In genomic region chr18:13220326-13220991, GRCh38 we compare ENCODE assay signal across 13 cellular contexts. TPM values are rescaled to one million over a fixed set of nuclear protein-coding genes. Genes with fewer than 3 reads are reported as not detected.
A peak's percentile ranks its signal among the peaks of the same experiment; 100 is the strongest.
DNase-seq lines count a peak whose midpoint lies in the region; ATAC-seq and TF ChIP-seq lines count a peak whose summit lies in the region.
"Had no signal": no experiment of that assay in that cellular context is flagged by ENCODE, and none has a peak within 500 bp of the region (broad histone marks: within the 10 kb centered on the region; RNA-seq: fewer than 3 reads in every experiment).

No MANE protein-coding gene starts in this region.

- H3K27me3 ChIP-seq in ascending aorta = no peaks in the 10 kb centered on the region
- no peaks in the 10 kb centered on the region for H3K27me3 ChIP-seq in transverse colon

- in situ Hi-C loops in transverse colon (cut with MboI; ENCODE audit: low pct_ligation_motif_present in 1 of 4, low pct_unique_long_range_greater_than_20kb in 1 of 4, low sequenced_read_pairs in 3 of 4) = loop anchor here in 3 of 4 donors (25.0 kb wide), 2 partner anchors 317 to 417 kb away; no protein-coding TSS in a partner anchor

- no peak overlapping the region for H3K27ac Mint-ChIP-seq in activated T-cell treated with anti-CD3 and anti-CD28 coated beads, Interleukin-2, amount 50 U/mL, for 72 hours
- H3K27ac Mint-ChIP-seq in mesothelial cell of epicardium = peak overlapping the region; percentile 94
- H3K27ac Mint-ChIP-seq: H9 had no signal

- WGBS in transverse colon (ENCODE audit: low coverage in 1 of 2), 2 donors = 10 to 30% methylated on average over 2 to 10 of the region's 10 CpGs

- H3K36me3 Mint-ChIP-seq in activated T-cell treated with anti-CD3 and anti-CD28 coated beads, Interleukin-2, amount 50 U/mL, for 72 hours (ENCODE audit: insufficient read depth in 2 of 2) = peaks cover 1 to 10% of the 10 kb centered on the region in 2 donors
- H3K36me3 Mint-ChIP-seq in mesothelial cell of epicardium = peaks cover 2% of the 10 kb centered on the region

- H3K27me3 Mint-ChIP-seq in activated T-cell treated with anti-CD3 and anti-CD28 coated beads, Interleukin-2, amount 50 U/mL, for 72 hours (ENCODE audit: low read depth) = peaks cover 24% of the 10 kb centered on the region
- H3K27me3 Mint-ChIP-seq in mesothelial cell of epicardium (ENCODE audit: low read depth) = peaks cover 17% of the 10 kb centered on the region

- H3K4me1 ChIP-seq in ascending aorta (peaks cover 13 to 34% of the 10 kb centered on the region in 2 donors), transverse colon (peaks cover 44 to 77% (median 61%) of the 10 kb centered on the region in 4 donors)

- intact Hi-C loops in ascending aorta (cut with DNase I) = no loop called here
- intact Hi-C loops in transverse colon (cut with DNase I; ENCODE audit: low total_unique reads) = loop anchor here (5.0 kb wide), 2 partner anchors 47 to 157 kb away; no protein-coding TSS in a partner anchor

- TF ChIP-seq CTCF in ascending aorta (IDR thresholded peaks at IDR 0.05) (no peak), mesothelial cell of epicardium (IDR thresholded peaks at IDR 0.05; ENCODE audit: unreplicated experiment) (no peak), transverse colon (IDR thresholded peaks at IDR 0.05) (no peak)

- TF ChIP-seq POLR2A in transverse colon (IDR thresholded peaks at IDR 0.05) = peak; percentile 25

- ATAC-seq in activated T-cell treated with anti-CD3 and anti-CD28 coated beads, Interleukin-2, amount 50 U/mL, for 72 hours (replicated peaks in 1 of 2) = no peak
- ATAC-seq in GM21723 (IDR thresholded peaks at IDR 0.05; ENCODE audit: unreplicated experiment) (no peak), HG03139 (IDR thresholded peaks at IDR 0.05; ENCODE audit: unreplicated experiment) (no peak)

- H3K4me3 ChIP-seq in ascending aorta (peak overlapping the region; percentile 68 to 91), transverse colon (peak overlapping the region in 2 of 4 donors; percentile 10 to 83)

- DNase-seq in activated T-cell treated with anti-CD3 and anti-CD28 coated beads, Interleukin-2, amount 50 U/mL, for 72 hours = no peak
- DNase-seq in activated T-cell treated with anti-CD3 and anti-CD28 coated beads, Interleukin-2, amount 50 U/mL, for 1 hour = no peak
- no peak for DNase-seq in ascending aorta (ENCODE audit: low spot score in 2 of 2)
- DNase-seq in mesothelial cell of epicardium (ENCODE audit: low spot score in 2 of 2, unreplicated experiment in 2 of 2) = peak in 1 of 2 experiments; percentile 36
- peak; percentile 55 for DNase-seq in transverse colon
- no peak for DNase-seq in SW480 (ENCODE audit: low spot score)
- DNase-seq: H9, NCI-H2171 treated with DMSO at 0.1 percent for 48 hours, T-helper 9 cell had no signal

- no peaks in the 10 kb centered on the region for H3K9me3 ChIP-seq in ascending aorta
- H3K9me3 ChIP-seq in transverse colon = no peaks in the 10 kb centered on the region

- H3K36me3 ChIP-seq in ascending aorta (no peaks in the 10 kb centered on the region), transverse colon (no peaks in the 10 kb centered on the region)

- peaks cover 58% of the 10 kb centered on the region for H3K4me1 Mint-ChIP-seq in activated T-cell treated with anti-CD3 and anti-CD28 coated beads, Interleukin-2, amount 50 U/mL, for 72 hours (ENCODE audit: low read depth)
- H3K4me1 Mint-ChIP-seq in mesothelial cell of epicardium = peaks cover 62% of the 10 kb centered on the region

- H3K27ac ChIP-seq in ascending aorta = peak overlapping the region; percentile 65 to 92
- H3K27ac ChIP-seq in transverse colon = peak overlapping the region; percentile 90 to 92 (median 92)
- H3K27ac ChIP-seq: epithelial cell of prostate had no signal

- no peaks in the 10 kb centered on the region for H3K9me3 Mint-ChIP-seq in activated T-cell treated with anti-CD3 and anti-CD28 coated beads, Interleukin-2, amount 50 U/mL, for 72 hours
- peaks cover 2% of the 10 kb centered on the region for H3K9me3 Mint-ChIP-seq in mesothelial cell of epicardium
- H3K9me3 Mint-ChIP-seq: CD14-positive monocyte had no signal

- H3K4me3 Mint-ChIP-seq in activated T-cell treated with anti-CD3 and anti-CD28 coated beads, Interleukin-2, amount 50 U/mL, for 72 hours = peak overlapping the region; percentile 83 to 97
- peak overlapping the region; percentile 74 for H3K4me3 Mint-ChIP-seq in mesothelial cell of epicardium
- H3K4me3 Mint-ChIP-seq: H9 had no signal

- no peak for TF ChIP-seq EP300 in transverse colon (IDR thresholded peaks at IDR 0.05; ENCODE audit: low read depth)

RNA-seq across cellular contexts. Expression of gene LDLRAD4, which starts 1.9 kb away (rescaled TPM):
- total RNA-seq in activated T-cell treated with anti-CD3 and anti-CD28 coated beads, Interleukin-2, amount 50 U/mL, for 72 hours = 10 to 100 TPM; 46.0 to 47.2 TPM
- total RNA-seq in ascending aorta (21.0 TPM), mesothelial cell of epicardium (26.2 to 29.7 TPM (median 29.2 TPM) in 3 replicates), transverse colon (100 to 1,000 TPM in 1 of 4 donors, 10 to 100 TPM in 3; 34.8 to 277 (median 60.6) TPM)
